In genomic region chr1:56709269-56709880, GRCh38 we compare ENCODE assay signal across 8 cellular contexts.
A peak's percentile ranks its signal among the peaks of the same experiment; 100 is the strongest.
DNase-seq lines count a peak whose midpoint lies in the region; ATAC-seq and TF ChIP-seq lines count a peak whose summit lies in the region.

No MANE protein-coding gene starts in this region.

- no peaks in the 10 kb centered on the region for H3K79me2 ChIP-seq in Loucy (ENCODE audit: insufficient read depth, low read length)

- no peaks in the 10 kb centered on the region for H3K4me1 ChIP-seq in Loucy (ENCODE audit: insufficient read depth, low read length, poor library complexity, severe bottlenecking)
- no peaks in the 10 kb centered on the region for H3K4me1 ChIP-seq in neuronal stem cell (ENCODE audit: control insufficient read depth in 2 of 2, insufficient read depth in 1 of 2, low read depth in 1 of 2, low read length in 2 of 2)

- no peaks in the 10 kb centered on the region for H3K9me2 ChIP-seq in Loucy (replicated peaks; ENCODE audit: low read depth, low read length)

- no peak overlapping the region for H4K91ac ChIP-seq in neuronal stem cell (ENCODE audit: low read depth, low read length, poor library complexity)

- no peaks in the 10 kb centered on the region for H3F3A ChIP-seq in Loucy (ENCODE audit: low read depth)

- no peak overlapping the region for H3K14ac ChIP-seq in neuronal stem cell (ENCODE audit: low read length)

- H3K18ac ChIP-seq in neuronal stem cell (ENCODE audit: low read length) = no peak overlapping the region

- H4K20me1 ChIP-seq in Loucy (ENCODE audit: insufficient read depth, low read length, poor library complexity, severe bottlenecking) = no peaks in the 10 kb centered on the region

- peak; percentile 82 for ATAC-seq in GM19455 (IDR thresholded peaks at IDR 0.05; ENCODE audit: unreplicated experiment)
- no peak for ATAC-seq in HG02981 (IDR thresholded peaks at IDR 0.05; ENCODE audit: unreplicated experiment)

- H3K79me1 ChIP-seq in neuronal stem cell (ENCODE audit: low read depth, low read length) = no peaks in the 10 kb centered on the region

- no peak overlapping the region for H3K27ac ChIP-seq in neuronal stem cell (replicated peaks; ENCODE audit: low read length)

- H3K27me3 ChIP-seq in Loucy (ENCODE audit: insufficient read depth, low read length, poor library complexity, severe bottlenecking) = no peaks in the 10 kb centered on the region
- no peaks in the 10 kb centered on the region for H3K27me3 ChIP-seq in neuronal stem cell (ENCODE audit: control insufficient read depth in 3 of 3, insufficient read depth in 3 of 3, low read depth in 1 of 3, low read length in 3 of 3)

- no peaks in the 10 kb centered on the region for H3K36me3 ChIP-seq in Loucy (ENCODE audit: insufficient read depth, low read length)
- H3K36me3 ChIP-seq in neuronal stem cell (replicated peaks in 1 of 2; ENCODE audit: control insufficient read depth in 2 of 2, insufficient read depth in 2 of 2, low read length in 2 of 2) = peaks cover 2 to 26% of the 10 kb centered on the region in 2 donors

- no peak overlapping the region for H3K4me2 ChIP-seq in Loucy (ENCODE audit: low read depth, low read length, poor library complexity, severe bottlenecking)
- H3K4me2 ChIP-seq in neuronal stem cell (ENCODE audit: insufficient read depth, low read length, poor library complexity, severe bottlenecking) = no peak overlapping the region

- TF ChIP-seq CTCF in Loucy (conservative IDR thresholded peaks at IDR 0.05; ENCODE audit: low read length) = peak; percentile 68

- H3K9ac ChIP-seq in Loucy (ENCODE audit: low read depth, low read length, poor library complexity, severe bottlenecking) = no peak overlapping the region
- no peak overlapping the region for H3K9ac ChIP-seq in neuronal stem cell (ENCODE audit: low read depth, low read length, poor library complexity)

- no peak overlapping the region for H2BK5ac ChIP-seq in neuronal stem cell (ENCODE audit: low read length)

- no peak overlapping the region for H3K23ac ChIP-seq in neuronal stem cell (ENCODE audit: low read depth, low read length, poor library complexity)

- H2BK15ac ChIP-seq in neuronal stem cell (ENCODE audit: low read length) = no peak overlapping the region

- DNase-seq in CMK (ENCODE audit: low read depth) (peak; percentile 5), SHP77 (lab: John Stamatoyannopoulos, UW) (peak; percentile 34 to 46), fibroblast of gingiva (ENCODE audit: low read depth) (peak; percentile 50), neuronal stem cell (ENCODE audit: low spot score) (peak; percentile 40)
- no peak for DNase-seq in stimulated activated CD8-positive, alpha-beta memory T cell treated with anti-CD3 and anti-CD28 coated beads, Interleukin-4, amount 100 ng/mL, for 48 hours

- no peak overlapping the region for H2BK12ac ChIP-seq in neuronal stem cell (ENCODE audit: low read length)

- H2BK120ac ChIP-seq in neuronal stem cell (ENCODE audit: low read depth, low read length) = no peak overlapping the region

- H3K9me3 ChIP-seq in Loucy (ENCODE audit: insufficient read depth, low read depth, low read length) (no peaks in the 10 kb centered on the region), neuronal stem cell (replicated peaks in 1 of 2; ENCODE audit: control insufficient read depth in 2 of 2, insufficient read depth in 1 of 2, low read depth in 1 of 2, low read length in 2 of 2) (no peaks in the 10 kb centered on the region)

- H3K4me3 ChIP-seq in Loucy (ENCODE audit: low read length, poor library complexity, severe bottlenecking) (no peak overlapping the region), neuronal stem cell (ENCODE audit: low read length in 2 of 2) (no peak overlapping the region)

- no peak overlapping the region for H2AK5ac ChIP-seq in neuronal stem cell (ENCODE audit: low read depth, low read length)

- no peak overlapping the region for H3K4ac ChIP-seq in neuronal stem cell (ENCODE audit: low read length)

- H4K8ac ChIP-seq in neuronal stem cell (ENCODE audit: low read depth, low read length) = no peak overlapping the region

- no CpG with 5 or more reads among the region's 2 CpGs for WGBS in neuronal stem cell (ENCODE audit: extremely low coverage in 2 of 2, insufficient read length in 2 of 2, insufficient replicate concordance in 1 of 2), 2 donors

- no peak overlapping the region for H2AFZ ChIP-seq in Loucy (ENCODE audit: low read length)
- no peak overlapping the region for H2AFZ ChIP-seq in neuronal stem cell (ENCODE audit: low read length)
